ENCODE assay signal across 1 cellular context in the genomic region with DNA sequence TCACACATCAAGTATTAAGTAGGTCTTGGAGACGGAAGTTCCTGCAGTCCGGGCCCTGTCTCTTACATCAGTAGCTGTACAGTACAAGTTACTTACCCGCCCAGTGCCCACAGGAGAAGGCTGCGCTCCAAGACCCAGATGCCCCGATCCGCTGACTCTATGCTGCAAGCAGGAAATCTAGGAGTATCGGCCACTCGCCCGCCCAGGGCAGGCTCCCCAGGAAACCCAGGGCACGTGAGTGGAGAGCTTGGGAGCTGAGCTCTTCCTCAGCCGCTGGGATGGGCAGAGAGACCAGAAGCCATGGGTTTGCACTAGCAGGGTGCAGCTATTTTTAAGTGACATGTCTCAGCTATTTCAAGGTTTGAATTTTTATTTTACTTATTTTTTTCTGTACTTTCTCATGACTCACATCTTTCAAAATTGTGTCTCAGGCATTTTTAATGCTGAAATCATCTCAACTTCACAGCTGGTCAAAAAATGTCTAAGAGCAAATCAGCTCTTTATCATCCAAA.
TF ChIP-seq lines count a peak whose summit lies in the region.

No MANE protein-coding gene starts in this region.

TF ChIP-seq in endothelial cell of umbilical vein, 7 proteins besides CTCF, POLR2A, EP300 and RAD21:
- TF ChIP-seq FOS (IDR thresholded peaks at IDR 0.05; ENCODE audit: borderline replicate concordance, insufficient read depth, low read length) (no peak), EZH2 (IDR thresholded peaks at IDR 0.05; ENCODE audit: borderline replicate concordance, low read depth, low read length, severe bottlenecking) (no peak), JUN (IDR thresholded peaks at IDR 0.05; ENCODE audit: borderline replicate concordance, insufficient read depth, insufficient read length, low read depth) (no peak)
